In genomic region chr10:19117419-19117818, GRCh38 we compare ENCODE assay signal across 34 cellular contexts.
"Had no signal": no experiment of that assay in that cellular context is flagged by ENCODE, and none has a peak within 500 bp of the region (broad histone marks: within the 10 kb centered on the region; RNA-seq: fewer than 3 reads in every experiment).

No MANE protein-coding gene starts in this region.

- DNase-seq: Kasumi-1, MM.1S, MV-4-11, NCI-H1048, NCI-H1092, NCI-H1092 treated with DMSO at 0.1 percent for 48 hours, NCI-H1105, NCI-H1105 treated with DMSO at 0.1 percent for 48 hours, NCI-H1417, NCI-H1417 treated with DMSO at 0.1 percent for 48 hours, NCI-H1436, NCI-H1436 treated with DMSO at 0.1 percent for 48 hours, NCI-H146, NCI-H1694, NCI-H1694 treated with DMSO at 0.1 percent for 48 hours, NCI-H187, NCI-H187 treated with DMSO at 0.1 percent for 48 hours, NCI-H1930, NCI-H2029, NCI-H2029 treated with DMSO at 0.1 percent for 48 hours, NCI-H2081, NCI-H2081 treated with DMSO at 0.1 percent for 48 hours, NCI-H2107, NCI-H2171, NCI-H2171 treated with DMSO at 0.1 percent for 48 hours, NCI-H2227 treated with DMSO at 0.1 percent for 48 hours, NCI-H226, NCI-H345, NCI-H446, NCI-H446 treated with DMSO at 0.1 percent for 48 hours, NCI-H510A, NCI-H510A treated with DMSO at 0.1 percent for 48 hours, NCI-H524, NCI-H524 treated with DMSO at 0.1 percent for 48 hours had no signal
